34 cellular contexts compared by ENCODE assay signal in the genomic region with DNA sequence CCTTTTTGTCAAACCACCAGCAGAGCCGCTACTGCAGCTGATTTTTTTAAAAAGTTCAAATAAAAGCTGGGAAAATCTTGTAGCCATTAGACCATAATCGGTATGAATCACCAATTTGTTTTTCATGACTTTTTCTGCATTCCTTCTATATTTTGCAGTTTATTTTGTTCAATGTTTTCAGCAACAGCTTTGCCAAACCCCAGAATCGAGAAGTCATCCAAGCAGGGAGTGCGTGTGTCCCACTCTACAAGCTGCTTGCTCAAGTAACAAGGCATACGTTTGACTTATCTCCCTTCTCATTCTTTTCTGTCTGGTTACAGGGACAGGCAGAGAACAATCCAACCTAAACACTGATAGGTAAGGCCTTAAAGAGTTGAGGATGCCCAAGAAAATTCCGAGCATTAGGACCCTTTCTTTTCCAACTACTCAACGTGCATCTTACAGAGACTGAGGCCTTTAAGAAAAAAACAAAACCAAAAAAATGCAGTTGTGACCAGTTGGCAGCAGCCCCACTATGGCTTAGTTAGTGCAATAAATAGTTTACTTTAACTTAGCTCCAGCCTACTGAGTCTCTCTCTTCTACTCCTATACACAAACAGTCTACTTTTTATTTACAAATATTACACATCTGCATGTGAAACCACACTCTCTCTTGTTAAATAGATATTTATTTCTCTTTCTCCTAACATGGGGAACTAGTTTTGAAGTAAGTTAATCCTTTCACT.
DNase-seq lines count a peak whose midpoint lies in the region; ATAC-seq and TF ChIP-seq lines count a peak whose summit lies in the region.
"Had no signal": no experiment of that assay in that cellular context is flagged by ENCODE, and none has a peak within 500 bp of the region (broad histone marks: within the 10 kb centered on the region; RNA-seq: fewer than 3 reads in every experiment).

No MANE protein-coding gene starts in this region.

- H3K27ac ChIP-seq in smooth muscle cell (ENCODE audit: low read depth) = peak overlapping the region; percentile 94
- H3K27ac ChIP-seq: breast epithelium, HL-60, left lung, parathyroid adenoma, PC-9 had no signal

- no peak overlapping the region for H3K4me3 ChIP-seq in AG10803 (ENCODE audit: low read length)
- H3K4me3 ChIP-seq in fibroblast of mammary gland (ENCODE audit: control insufficient read depth, low read depth, low read length) = no peak overlapping the region
- no peak overlapping the region for H3K4me3 ChIP-seq in smooth muscle cell
- H3K4me3 ChIP-seq: breast epithelium, GM12878, left lung, PC-9 had no signal

- ATAC-seq in stimulated activated memory B cell treated with anti-CD40 and anti-IgM and Interleukin-4, amounts not matched to agents 10 μg/mL and 1 μg/mL and 100 μg/mL, for 72 hours = no peak
- ATAC-seq: GM12878, left lung had no signal

- H3K4me1 ChIP-seq in smooth muscle cell (ENCODE audit: low read depth) = peaks cover 27% of the 10 kb centered on the region
- H3K4me1 ChIP-seq: breast epithelium, left lung, parathyroid adenoma had no signal

- no peaks in the 10 kb centered on the region for H3K79me2 ChIP-seq in smooth muscle cell (ENCODE audit: low read depth)
- H3K79me2 ChIP-seq: parathyroid adenoma had no signal

- no peaks in the 10 kb centered on the region for H3K9me3 ChIP-seq in smooth muscle cell (replicated peaks; ENCODE audit: low read depth)
- H3K9me3 ChIP-seq: breast epithelium, left lung had no signal

- H3K4me3 Mint-ChIP-seq in HFFc6 = no peak overlapping the region
- H3K4me3 Mint-ChIP-seq in stimulated activated memory B cell treated with anti-CD40 and anti-IgM and Interleukin-4, amounts not matched to agents 10 μg/mL and 1 μg/mL and 100 μg/mL, for 72 hours = no peak overlapping the region
- H3K4me3 Mint-ChIP-seq: activated CD4-positive, alpha-beta memory T cell treated with anti-CD3 and anti-CD28 coated beads, Interleukin-2, amount 10 ng/mL, durations not matched to agents 7 days and 5 days; activated naive CD4-positive, alpha-beta T cell treated with anti-CD3 and anti-CD28 coated beads, Interleukin-2, amount 10 ng/mL, durations not matched to agents 7 days and 5 days; CD4-positive, alpha-beta memory T cell; H9; neural crest cell; stimulated activated naive CD8-positive, alpha-beta T cell treated with anti-CD3 and anti-CD28 coated beads, Interleukin-15, Interleukin-2, amounts not matched to agents 100 ng/mL and 50 ng/mL, for 24 hours; T-helper 2 cell treated with Interferon-gamma antibody and Interleukin-4, amounts not matched to agents 5 μg/mL and 100 μg/mL, for 36 hours; type B pancreatic cell had no signal

- peaks cover 9% of the 10 kb centered on the region for H3F3A ChIP-seq in smooth muscle cell (ENCODE audit: low read depth)

- H3K27me3 ChIP-seq in smooth muscle cell (ENCODE audit: low read depth) = no peaks in the 10 kb centered on the region
- H3K27me3 ChIP-seq: breast epithelium, left lung had no signal

- H3K4me2 ChIP-seq in smooth muscle cell = peak overlapping the region; percentile 61
- H3K4me2 ChIP-seq: PC-9 had no signal

- H3K27ac Mint-ChIP-seq in HFFc6 = peak overlapping the region; percentile 36; the same call in 1 of the 2 replicates
- H3K27ac Mint-ChIP-seq in stimulated activated memory B cell treated with anti-CD40 and anti-IgM and Interleukin-4, amounts not matched to agents 10 μg/mL and 1 μg/mL and 100 μg/mL, for 72 hours = no peak overlapping the region
- H3K27ac Mint-ChIP-seq: activated CD4-positive, alpha-beta memory T cell treated with anti-CD3 and anti-CD28 coated beads, Interleukin-2, amount 10 ng/mL, durations not matched to agents 7 days and 5 days; activated naive CD4-positive, alpha-beta T cell treated with anti-CD3 and anti-CD28 coated beads, Interleukin-2, amount 10 ng/mL, durations not matched to agents 7 days and 5 days; CD4-positive, alpha-beta memory T cell; H9; stimulated activated naive CD8-positive, alpha-beta T cell treated with anti-CD3 and anti-CD28 coated beads, Interleukin-15, Interleukin-2, amounts not matched to agents 100 ng/mL and 50 ng/mL, for 24 hours; T-helper 2 cell treated with Interferon-gamma antibody and Interleukin-4, amounts not matched to agents 5 μg/mL and 100 μg/mL, for 36 hours; type B pancreatic cell had no signal

- no peaks in the 10 kb centered on the region for H3K9me3 Mint-ChIP-seq in HFFc6
- H3K9me3 Mint-ChIP-seq in stimulated activated memory B cell treated with anti-CD40 and anti-IgM and Interleukin-4, amounts not matched to agents 10 μg/mL and 1 μg/mL and 100 μg/mL, for 72 hours = no peaks in the 10 kb centered on the region
- H3K9me3 Mint-ChIP-seq: activated CD4-positive, alpha-beta memory T cell treated with anti-CD3 and anti-CD28 coated beads, Interleukin-2, amount 10 ng/mL, durations not matched to agents 7 days and 5 days; activated naive CD4-positive, alpha-beta T cell treated with anti-CD3 and anti-CD28 coated beads, Interleukin-2, amount 10 ng/mL, durations not matched to agents 7 days and 5 days; H9; neural crest cell; stimulated activated naive CD8-positive, alpha-beta T cell treated with anti-CD3 and anti-CD28 coated beads, Interleukin-15, Interleukin-2, amounts not matched to agents 100 ng/mL and 50 ng/mL, for 24 hours; T-helper 2 cell treated with Interferon-gamma antibody and Interleukin-4, amounts not matched to agents 5 μg/mL and 100 μg/mL, for 36 hours; type B pancreatic cell had no signal

- no peaks in the 10 kb centered on the region for H3K36me3 Mint-ChIP-seq in HFFc6 (ENCODE audit: low read depth)
- H3K36me3 Mint-ChIP-seq in stimulated activated memory B cell treated with anti-CD40 and anti-IgM and Interleukin-4, amounts not matched to agents 10 μg/mL and 1 μg/mL and 100 μg/mL, for 72 hours = no peaks in the 10 kb centered on the region
- H3K36me3 Mint-ChIP-seq: activated naive CD4-positive, alpha-beta T cell treated with anti-CD3 and anti-CD28 coated beads, Interleukin-2, amount 10 ng/mL, durations not matched to agents 7 days and 5 days; CD4-positive, alpha-beta memory T cell; type B pancreatic cell had no signal

- 67% methylated on average over 7 of the region's 7 CpGs for WGBS in smooth muscle cell (ENCODE audit: low lambda C conversion rate)

- no peaks in the 10 kb centered on the region for H4K20me1 ChIP-seq in smooth muscle cell (ENCODE audit: low read depth)

- peaks cover 1% of the 10 kb centered on the region; the same call in 1 of the 2 replicates for H3K27me3 Mint-ChIP-seq in HFFc6 (ENCODE audit: insufficient read depth)
- peaks cover 11% of the 10 kb centered on the region for H3K27me3 Mint-ChIP-seq in stimulated activated memory B cell treated with anti-CD40 and anti-IgM and Interleukin-4, amounts not matched to agents 10 μg/mL and 1 μg/mL and 100 μg/mL, for 72 hours

- H3K36me3 ChIP-seq in smooth muscle cell (ENCODE audit: low read depth) = no peaks in the 10 kb centered on the region
- H3K36me3 ChIP-seq: breast epithelium, left lung had no signal

- no peak for TF ChIP-seq CTCF in AG10803 (conservative IDR thresholded peaks at IDR 0.05; ENCODE audit: low read length)
- no peak for TF ChIP-seq CTCF in HFFc6 (IDR thresholded peaks at IDR 0.05)
- TF ChIP-seq CTCF in fibroblast of mammary gland (conservative IDR thresholded peaks at IDR 0.05; ENCODE audit: control insufficient read depth, insufficient read depth, low read depth, low read length) = no peak
- TF ChIP-seq CTCF in smooth muscle cell (IDR thresholded peaks at IDR 0.05; ENCODE audit: borderline replicate concordance, insufficient read depth, poor library complexity, severe bottlenecking) = no peak

- H3K4me1 Mint-ChIP-seq in HFFc6 (ENCODE audit: low read depth) = peaks cover 46% of the 10 kb centered on the region
- no peaks in the 10 kb centered on the region for H3K4me1 Mint-ChIP-seq in stimulated activated memory B cell treated with anti-CD40 and anti-IgM and Interleukin-4, amounts not matched to agents 10 μg/mL and 1 μg/mL and 100 μg/mL, for 72 hours
- H3K4me1 Mint-ChIP-seq: activated CD4-positive, alpha-beta memory T cell treated with anti-CD3 and anti-CD28 coated beads, Interleukin-2, amount 10 ng/mL, durations not matched to agents 7 days and 5 days; activated naive CD4-positive, alpha-beta T cell treated with anti-CD3 and anti-CD28 coated beads, Interleukin-2, amount 10 ng/mL, durations not matched to agents 7 days and 5 days; CD4-positive, alpha-beta memory T cell; neural crest cell had no signal

- H2AFZ ChIP-seq in smooth muscle cell (ENCODE audit: low read depth) = peak overlapping the region; percentile 22
- H2AFZ ChIP-seq: parathyroid adenoma, PC-9 had no signal

- H3K9ac ChIP-seq in smooth muscle cell (ENCODE audit: low read depth) = no peak overlapping the region
- H3K9ac ChIP-seq: parathyroid adenoma had no signal

- DNase-seq in AG10803 (ENCODE audit: low read depth) (peak; percentile 86), HFFc6 (peak; percentile 18), fibroblast of mammary gland (ENCODE audit: low read depth) (peak; percentile 45), smooth muscle cell (lab: John Stamatoyannopoulos, UW; ENCODE audit: unreplicated experiment) (no peak), SKM-1 (lab: John Stamatoyannopoulos, UW; ENCODE audit: unreplicated experiment) (no peak), NCI-H2081 (lab: John Stamatoyannopoulos, UW) (no peak), SW480 (ENCODE audit: low spot score) (no peak)
- DNase-seq: activated CD4-positive, alpha-beta memory T cell treated with anti-CD3 and anti-CD28 coated beads, Interleukin-2, amount 10 ng/mL, durations not matched to agents 7 days and 5 days; activated CD4-positive, alpha-beta T cell treated with anti-CD3 and anti-CD28 coated beads for 1 hour; activated CD8-positive, alpha-beta memory T cell treated with anti-CD3 and anti-CD28 coated beads, Interleukin-2, amount 50 U/mL, for 4 hours; activated naive CD4-positive, alpha-beta T cell treated with anti-CD3 and anti-CD28 coated beads, Interleukin-2, amount 10 ng/mL, durations not matched to agents 7 days and 5 days; CD4-positive, alpha-beta memory T cell; H9; KG1; left lung; mesendoderm; MM.1S; NCI-H1105 treated with DMSO at 0.1 percent for 48 hours; NCI-H1930; NCI-H524 treated with DMSO at 0.1 percent for 48 hours; PC-9; retina; Right ventricle myocardium superior; small intestine; stimulated activated CD4-positive, alpha-beta T cell treated with anti-CD3 and anti-CD28 coated beads, Interleukin-1b, Interleukin-23, amount 100 ng/mL, for 48 hours had no signal

Comparison
In these comparisons a context has a peak if more than half of its experiments do, and no peak if none do; other contexts are left out.
1. DNase-seq: peak in AG10803 (single experiment), HFFc6 (single experiment) and fibroblast of mammary gland (single experiment); none in smooth muscle cell (single experiment), SKM-1 (single experiment), NCI-H2081 (0 of 2) and SW480 (single experiment).